In genomic region chr7:70347880-70348279, GRCh38 we compare ENCODE assay signal across 15 cellular contexts.
DNase-seq lines count a peak whose midpoint lies in the region; ATAC-seq, FAIRE-seq and TF ChIP-seq lines count a peak whose summit lies in the region.
"Had no signal": no experiment of that assay in that cellular context is flagged by ENCODE, and none has a peak within 500 bp of the region (broad histone marks: within the 10 kb centered on the region; RNA-seq: fewer than 3 reads in every experiment).

No MANE protein-coding gene starts in this region.

- H3K27ac ChIP-seq in small intestine (ENCODE audit: low read depth in 1 of 2, low read length in 1 of 2): no peak overlapping the region
- no peak overlapping the region for H3K27ac ChIP-seq in PC-9
- H3K27ac ChIP-seq: colonic mucosa had no signal

- FAIRE-seq in HTR-8/SVneo (lab: Jason Lieb, UNC): no peak
- no peak for FAIRE-seq in small intestine (lab: Jason Lieb, UNC)
- FAIRE-seq: G401.6 had no signal

- no peak overlapping the region for H3K4me2 ChIP-seq in PC-9

- in situ Hi-C loops in GM13976 (cut with MboI; ENCODE audit: low sequenced_read_pairs, unreplicated experiment): no loop called here

- H3F3A ChIP-seq in PC-9 (ENCODE audit: insufficient read depth, low read depth): no peaks in the 10 kb centered on the region

- TF ChIP-seq CTCF in GM13976 (IDR thresholded peaks at IDR 0.05; ENCODE audit: borderline replicate concordance, control extremely low read depth, extremely low read depth, insufficient read depth, missing control alignments) (no peak), PC-9 (conservative IDR thresholded peaks at IDR 0.05) (no peak)

- H3K4me3 ChIP-seq in small intestine (ENCODE audit: low read depth in 1 of 2, low read length in 2 of 2): no peak overlapping the region
- no peak overlapping the region for H3K4me3 ChIP-seq in PC-9
- H3K4me3 ChIP-seq: colonic mucosa had no signal

- H3K36me3 ChIP-seq in small intestine (ENCODE audit: control insufficient read depth in 2 of 2, insufficient read depth in 2 of 2, low read length in 2 of 2) (no peaks in the 10 kb centered on the region), PC-9 (ENCODE audit: low read depth) (no peaks in the 10 kb centered on the region)
- H3K36me3 ChIP-seq: colonic mucosa had no signal

- H3K9me2 ChIP-seq in PC-9 (ENCODE audit: insufficient read depth): no peaks in the 10 kb centered on the region; the same call in 1 of the 2 replicates

- no peaks in the 10 kb centered on the region for H3K27me3 ChIP-seq in small intestine (ENCODE audit: control insufficient read depth in 2 of 2, insufficient read depth in 2 of 2, low read length in 2 of 2)
- peaks cover 13% of the 10 kb centered on the region for H3K27me3 ChIP-seq in PC-9 (ENCODE audit: insufficient read depth, low read depth)
- H3K27me3 ChIP-seq: colonic mucosa had no signal

- intact Hi-C loops in PC-9 (cut with micrococcal nuclease; ENCODE audit: unreplicated experiment): no loop called here

- peak; percentile 90 for ATAC-seq in GM19397 (IDR thresholded peaks at IDR 0.05; ENCODE audit: unreplicated experiment)
- peak; percentile 93 for ATAC-seq in HG02763 (IDR thresholded peaks at IDR 0.05; ENCODE audit: unreplicated experiment)
- ATAC-seq in HG03457 (IDR thresholded peaks at IDR 0.05; ENCODE audit: unreplicated experiment): peak; percentile 92
- ATAC-seq: left colon had no signal

- no peaks in the 10 kb centered on the region for H4K20me1 ChIP-seq in PC-9 (ENCODE audit: insufficient read depth)

- H3K79me2 ChIP-seq in PC-9 (ENCODE audit: low read depth): no peaks in the 10 kb centered on the region

- POLR2A ChIA-PET in PC-9 (lab: Charles Lee; ENCODE audit: unreplicated experiment): no interaction called here

- no TSS peak for BruUV-seq in PC-9 (replicated peaks; lab: Mats Ljungman, UMichigan)

- DNase-seq in GM13976 (ENCODE audit: low spot score): peak; percentile 50
- DNase-seq in HTR-8/SVneo (ENCODE audit: insufficient read length, low spot score): no peak
- no peak for DNase-seq in small intestine
- DNase-seq in PC-9: no peak
- DNase-seq in NCI-H2081 (lab: John Stamatoyannopoulos, UW): no peak
- DNase-seq: activated CD4-positive, alpha-beta T cell treated with anti-CD3 and anti-CD28 coated beads for 1 hour; activated gamma-delta T cell treated with Interleukin-2 at 50 U/mL for 16 hours; AML-193; colonic mucosa; left colon; stimulated activated naive CD4-positive, alpha-beta T cell had no signal

- no peaks in the 10 kb centered on the region for H3K4me1 ChIP-seq in small intestine (ENCODE audit: control insufficient read depth in 2 of 2, insufficient read depth in 1 of 2, low read depth in 1 of 2, low read length in 1 of 2)
- no peaks in the 10 kb centered on the region for H3K4me1 ChIP-seq in PC-9 (replicated peaks; ENCODE audit: insufficient read depth)
- H3K4me1 ChIP-seq: colonic mucosa had no signal

- CTCF ChIA-PET in PC-9 (lab: Charles Lee): no interaction called here

- H3K9me3 ChIP-seq in small intestine (ENCODE audit: control insufficient read depth, low read depth) (no peaks in the 10 kb centered on the region), PC-9 (ENCODE audit: insufficient read depth, low read depth) (no peaks in the 10 kb centered on the region)
- H3K9me3 ChIP-seq: colonic mucosa had no signal

- H2AFZ ChIP-seq in PC-9: no peak overlapping the region
